1 cellular context compared by ENCODE assay signal in the genomic region with DNA sequence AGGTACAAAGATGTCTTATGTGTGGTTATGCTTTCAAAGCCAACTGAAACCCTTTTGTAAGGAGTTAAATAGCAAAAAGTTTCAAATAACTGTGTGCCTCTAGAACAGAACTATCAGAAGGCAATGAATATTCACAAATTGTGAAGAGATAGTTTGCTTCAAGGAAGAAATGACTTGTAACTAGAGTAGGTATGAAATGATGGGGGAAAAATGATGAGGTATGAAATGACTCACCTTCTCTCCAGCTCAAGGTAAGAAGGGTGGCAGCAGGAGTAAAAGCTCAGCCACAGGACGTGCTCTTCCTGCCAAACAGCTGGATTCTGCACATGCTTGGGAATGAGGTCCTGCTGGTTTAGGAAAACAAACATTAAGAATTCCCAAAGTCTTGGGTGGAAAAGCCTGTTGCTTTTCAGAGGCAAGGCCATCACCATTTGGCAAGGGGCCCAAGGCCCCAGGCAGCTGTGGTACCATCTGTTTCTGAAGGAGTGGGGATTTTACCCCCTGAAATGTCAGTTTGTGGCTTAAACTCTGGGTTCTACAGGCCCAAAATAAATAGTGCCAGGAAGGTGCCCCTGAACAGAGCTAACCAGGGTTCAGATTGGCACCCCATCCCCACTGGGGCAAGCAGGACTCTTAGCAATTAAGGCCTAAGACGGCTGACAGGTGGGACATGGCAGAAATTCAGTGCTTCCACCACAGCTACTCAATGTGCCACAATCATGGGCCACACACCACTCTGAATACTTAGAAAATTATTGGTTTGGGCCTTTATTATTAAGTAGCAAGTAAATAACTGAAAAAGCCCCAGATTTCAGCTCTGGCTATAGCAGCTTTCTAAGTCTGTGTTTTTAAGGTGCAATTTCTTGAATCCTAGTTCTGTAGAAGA.
TF ChIP-seq lines count a peak whose summit lies in the region.

No MANE protein-coding gene starts in this region.

TF ChIP-seq in HepG2, 621 proteins besides CTCF, POLR2A, EP300 and RAD21 (continued from another document and continues in another):
- TF ChIP-seq MBD4 (IDR thresholded peaks at IDR 0.05; ENCODE audit: borderline replicate concordance, low read length): no peak
- TF ChIP-seq RARA (CRISPR knock-in tag; IDR thresholded peaks at IDR 0.05): no peak
- TF ChIP-seq POGZ (CRISPR knock-in tag; IDR thresholded peaks at IDR 0.05): no peak
- no peak for TF ChIP-seq ZBTB1 (CRISPR knock-in tag; IDR thresholded peaks at IDR 0.05; ENCODE audit: borderline replicate concordance)
- TF ChIP-seq, protein P1, sequence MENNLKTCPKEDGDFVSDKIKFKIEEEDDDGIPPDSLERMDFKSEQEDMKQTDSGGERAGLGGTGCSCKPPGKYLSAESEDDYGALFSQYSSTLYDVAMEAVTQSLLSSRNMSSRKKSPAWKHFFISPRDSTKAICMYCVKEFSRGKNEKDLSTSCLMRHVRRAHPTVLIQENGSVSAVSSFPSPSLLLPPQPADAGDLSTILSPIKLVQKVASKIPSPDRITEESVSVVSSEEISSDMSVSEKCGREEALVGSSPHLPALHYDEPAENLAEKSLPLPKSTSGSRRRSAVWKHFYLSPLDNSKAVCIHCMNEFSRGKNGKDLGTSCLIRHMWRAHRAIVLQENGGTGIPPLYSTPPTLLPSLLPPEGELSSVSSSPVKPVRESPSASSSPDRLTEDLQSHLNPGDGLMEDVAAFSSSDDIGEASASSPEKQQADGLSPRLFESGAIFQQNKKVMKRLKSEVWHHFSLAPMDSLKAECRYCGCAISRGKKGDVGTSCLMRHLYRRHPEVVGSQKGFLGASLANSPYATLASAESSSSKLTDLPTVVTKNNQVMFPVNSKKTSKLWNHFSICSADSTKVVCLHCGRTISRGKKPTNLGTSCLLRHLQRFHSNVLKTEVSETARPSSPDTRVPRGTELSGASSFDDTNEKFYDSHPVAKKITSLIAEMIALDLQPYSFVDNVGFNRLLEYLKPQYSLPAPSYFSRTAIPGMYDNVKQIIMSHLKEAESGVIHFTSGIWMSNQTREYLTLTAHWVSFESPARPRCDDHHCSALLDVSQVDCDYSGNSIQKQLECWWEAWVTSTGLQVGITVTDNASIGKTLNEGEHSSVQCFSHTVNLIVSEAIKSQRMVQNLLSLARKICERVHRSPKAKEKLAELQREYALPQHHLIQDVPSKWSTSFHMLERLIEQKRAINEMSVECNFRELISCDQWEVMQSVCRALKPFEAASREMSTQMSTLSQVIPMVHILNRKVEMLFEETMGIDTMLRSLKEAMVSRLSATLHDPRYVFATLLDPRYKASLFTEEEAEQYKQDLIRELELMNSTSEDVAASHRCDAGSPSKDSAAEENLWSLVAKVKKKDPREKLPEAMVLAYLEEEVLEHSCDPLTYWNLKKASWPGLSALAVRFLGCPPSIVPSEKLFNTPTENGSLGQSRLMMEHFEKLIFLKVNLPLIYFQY (CRISPR knock-in tag; IDR thresholded peaks at IDR 0.05; ENCODE audit: borderline replicate concordance): 0 out of 2 replicates have a peak, but pooled peaks have one; percentile 23
- no peak for TF ChIP-seq ZNF33B (CRISPR knock-in tag; IDR thresholded peaks at IDR 0.05)
- TF ChIP-seq ZNF136 (CRISPR knock-in tag; IDR thresholded peaks at IDR 0.05; ENCODE audit: low read depth): no peak
- TF ChIP-seq, protein P2, sequence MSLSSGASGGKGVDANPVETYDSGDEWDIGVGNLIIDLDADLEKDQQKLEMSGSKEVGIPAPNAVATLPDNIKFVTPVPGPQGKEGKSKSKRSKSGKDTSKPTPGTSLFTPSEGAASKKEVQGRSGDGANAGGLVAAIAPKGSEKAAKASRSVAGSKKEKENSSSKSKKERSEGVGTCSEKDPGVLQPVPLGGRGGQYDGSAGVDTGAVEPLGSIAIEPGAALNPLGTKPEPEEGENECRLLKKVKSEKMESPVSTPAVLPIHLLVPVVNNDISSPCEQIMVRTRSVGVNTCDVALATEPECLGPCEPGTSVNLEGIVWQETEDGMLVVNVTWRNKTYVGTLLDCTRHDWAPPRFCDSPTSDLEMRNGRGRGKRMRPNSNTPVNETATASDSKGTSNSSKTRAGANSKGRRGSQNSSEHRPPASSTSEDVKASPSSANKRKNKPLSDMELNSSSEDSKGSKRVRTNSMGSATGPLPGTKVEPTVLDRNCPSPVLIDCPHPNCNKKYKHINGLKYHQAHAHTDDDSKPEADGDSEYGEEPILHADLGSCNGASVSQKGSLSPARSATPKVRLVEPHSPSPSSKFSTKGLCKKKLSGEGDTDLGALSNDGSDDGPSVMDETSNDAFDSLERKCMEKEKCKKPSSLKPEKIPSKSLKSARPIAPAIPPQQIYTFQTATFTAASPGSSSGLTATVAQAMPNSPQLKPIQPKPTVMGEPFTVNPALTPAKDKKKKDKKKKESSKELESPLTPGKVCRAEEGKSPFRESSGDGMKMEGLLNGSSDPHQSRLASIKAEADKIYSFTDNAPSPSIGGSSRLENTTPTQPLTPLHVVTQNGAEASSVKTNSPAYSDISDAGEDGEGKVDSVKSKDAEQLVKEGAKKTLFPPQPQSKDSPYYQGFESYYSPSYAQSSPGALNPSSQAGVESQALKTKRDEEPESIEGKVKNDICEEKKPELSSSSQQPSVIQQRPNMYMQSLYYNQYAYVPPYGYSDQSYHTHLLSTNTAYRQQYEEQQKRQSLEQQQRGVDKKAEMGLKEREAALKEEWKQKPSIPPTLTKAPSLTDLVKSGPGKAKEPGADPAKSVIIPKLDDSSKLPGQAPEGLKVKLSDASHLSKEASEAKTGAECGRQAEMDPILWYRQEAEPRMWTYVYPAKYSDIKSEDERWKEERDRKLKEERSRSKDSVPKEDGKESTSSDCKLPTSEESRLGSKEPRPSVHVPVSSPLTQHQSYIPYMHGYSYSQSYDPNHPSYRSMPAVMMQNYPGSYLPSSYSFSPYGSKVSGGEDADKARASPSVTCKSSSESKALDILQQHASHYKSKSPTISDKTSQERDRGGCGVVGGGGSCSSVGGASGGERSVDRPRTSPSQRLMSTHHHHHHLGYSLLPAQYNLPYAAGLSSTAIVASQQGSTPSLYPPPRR (CRISPR knock-in tag; IDR thresholded peaks at IDR 0.05; ENCODE audit: borderline replicate concordance): no peak
- TF ChIP-seq TEAD3 (CRISPR knock-in tag; optimal IDR thresholded peaks at IDR 0.05; ENCODE audit: borderline replicate concordance): peak; percentile 21
- TF ChIP-seq, protein P3, sequence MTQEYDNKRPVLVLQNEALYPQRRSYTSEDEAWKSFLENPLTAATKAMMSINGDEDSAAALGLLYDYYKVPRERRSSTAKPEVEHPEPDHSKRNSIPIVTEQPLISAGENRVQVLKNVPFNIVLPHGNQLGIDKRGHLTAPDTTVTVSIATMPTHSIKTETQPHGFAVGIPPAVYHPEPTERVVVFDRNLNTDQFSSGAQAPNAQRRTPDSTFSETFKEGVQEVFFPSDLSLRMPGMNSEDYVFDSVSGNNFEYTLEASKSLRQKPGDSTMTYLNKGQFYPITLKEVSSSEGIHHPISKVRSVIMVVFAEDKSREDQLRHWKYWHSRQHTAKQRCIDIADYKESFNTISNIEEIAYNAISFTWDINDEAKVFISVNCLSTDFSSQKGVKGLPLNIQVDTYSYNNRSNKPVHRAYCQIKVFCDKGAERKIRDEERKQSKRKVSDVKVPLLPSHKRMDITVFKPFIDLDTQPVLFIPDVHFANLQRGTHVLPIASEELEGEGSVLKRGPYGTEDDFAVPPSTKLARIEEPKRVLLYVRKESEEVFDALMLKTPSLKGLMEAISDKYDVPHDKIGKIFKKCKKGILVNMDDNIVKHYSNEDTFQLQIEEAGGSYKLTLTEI (CRISPR knock-in tag; conservative IDR thresholded peaks at IDR 0.05): no peak
- TF ChIP-seq, protein P4, sequence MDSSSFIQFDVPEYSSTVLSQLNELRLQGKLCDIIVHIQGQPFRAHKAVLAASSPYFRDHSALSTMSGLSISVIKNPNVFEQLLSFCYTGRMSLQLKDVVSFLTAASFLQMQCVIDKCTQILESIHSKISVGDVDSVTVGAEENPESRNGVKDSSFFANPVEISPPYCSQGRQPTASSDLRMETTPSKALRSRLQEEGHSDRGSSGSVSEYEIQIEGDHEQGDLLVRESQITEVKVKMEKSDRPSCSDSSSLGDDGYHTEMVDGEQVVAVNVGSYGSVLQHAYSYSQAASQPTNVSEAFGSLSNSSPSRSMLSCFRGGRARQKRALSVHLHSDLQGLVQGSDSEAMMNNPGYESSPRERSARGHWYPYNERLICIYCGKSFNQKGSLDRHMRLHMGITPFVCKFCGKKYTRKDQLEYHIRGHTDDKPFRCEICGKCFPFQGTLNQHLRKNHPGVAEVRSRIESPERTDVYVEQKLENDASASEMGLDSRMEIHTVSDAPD (CRISPR knock-in tag; IDR thresholded peaks at IDR 0.05): no peak
- TF ChIP-seq KLF16 (CRISPR knock-in tag; IDR thresholded peaks at IDR 0.05): no peak
- TF ChIP-seq, protein P5, sequence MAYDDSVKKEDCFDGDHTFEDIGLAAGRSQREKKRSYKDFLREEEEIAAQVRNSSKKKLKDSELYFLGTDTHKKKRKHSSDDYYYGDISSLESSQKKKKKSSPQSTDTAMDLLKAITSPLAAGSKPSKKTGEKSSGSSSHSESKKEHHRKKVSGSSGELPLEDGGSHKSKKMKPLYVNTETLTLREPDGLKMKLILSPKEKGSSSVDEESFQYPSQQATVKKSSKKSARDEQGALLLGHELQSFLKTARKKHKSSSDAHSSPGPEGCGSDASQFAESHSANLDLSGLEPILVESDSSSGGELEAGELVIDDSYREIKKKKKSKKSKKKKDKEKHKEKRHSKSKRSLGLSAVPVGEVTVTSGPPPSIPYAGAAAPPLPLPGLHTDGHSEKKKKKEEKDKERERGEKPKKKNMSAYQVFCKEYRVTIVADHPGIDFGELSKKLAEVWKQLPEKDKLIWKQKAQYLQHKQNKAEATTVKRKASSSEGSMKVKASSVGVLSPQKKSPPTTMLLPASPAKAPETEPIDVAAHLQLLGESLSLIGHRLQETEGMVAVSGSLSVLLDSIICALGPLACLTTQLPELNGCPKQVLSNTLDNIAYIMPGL (CRISPR knock-in tag; IDR thresholded peaks at IDR 0.05; ENCODE audit: borderline replicate concordance in 1 of 2, low read depth in 1 of 2): no peak
- peak; percentile 83 for TF ChIP-seq POLR2AphosphoS2 (IDR thresholded peaks at IDR 0.05; ENCODE audit: low read depth, low read length)
- no peak for TF ChIP-seq MED8 (CRISPR knock-in tag; IDR thresholded peaks at IDR 0.05; ENCODE audit: insufficient replicate concordance)
- TF ChIP-seq ZNF615 (CRISPR knock-in tag; IDR thresholded peaks at IDR 0.05; ENCODE audit: borderline replicate concordance): no peak
- no peak for TF ChIP-seq ZNF552 (CRISPR knock-in tag; IDR thresholded peaks at IDR 0.05; ENCODE audit: borderline replicate concordance)
- TF ChIP-seq SPEN (CRISPR knock-in tag; IDR thresholded peaks at IDR 0.05; ENCODE audit: low read depth): no peak
- peak; percentile 11 for TF ChIP-seq PRPF4 (IDR thresholded peaks at IDR 0.05; ENCODE audit: low read depth, low read length, poor library complexity, severe bottlenecking)
- TF ChIP-seq SMYD3 (CRISPR knock-in tag; IDR thresholded peaks at IDR 0.05): no peak
- TF ChIP-seq, protein P6, sequence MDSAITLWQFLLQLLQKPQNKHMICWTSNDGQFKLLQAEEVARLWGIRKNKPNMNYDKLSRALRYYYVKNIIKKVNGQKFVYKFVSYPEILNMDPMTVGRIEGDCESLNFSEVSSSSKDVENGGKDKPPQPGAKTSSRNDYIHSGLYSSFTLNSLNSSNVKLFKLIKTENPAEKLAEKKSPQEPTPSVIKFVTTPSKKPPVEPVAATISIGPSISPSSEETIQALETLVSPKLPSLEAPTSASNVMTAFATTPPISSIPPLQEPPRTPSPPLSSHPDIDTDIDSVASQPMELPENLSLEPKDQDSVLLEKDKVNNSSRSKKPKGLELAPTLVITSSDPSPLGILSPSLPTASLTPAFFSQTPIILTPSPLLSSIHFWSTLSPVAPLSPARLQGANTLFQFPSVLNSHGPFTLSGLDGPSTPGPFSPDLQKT (CRISPR knock-in tag; IDR thresholded peaks at IDR 0.05; ENCODE audit: borderline replicate concordance): 0 out of 2 replicates have a peak, but pooled peaks have one; percentile 33
- TF ChIP-seq, protein P7, sequence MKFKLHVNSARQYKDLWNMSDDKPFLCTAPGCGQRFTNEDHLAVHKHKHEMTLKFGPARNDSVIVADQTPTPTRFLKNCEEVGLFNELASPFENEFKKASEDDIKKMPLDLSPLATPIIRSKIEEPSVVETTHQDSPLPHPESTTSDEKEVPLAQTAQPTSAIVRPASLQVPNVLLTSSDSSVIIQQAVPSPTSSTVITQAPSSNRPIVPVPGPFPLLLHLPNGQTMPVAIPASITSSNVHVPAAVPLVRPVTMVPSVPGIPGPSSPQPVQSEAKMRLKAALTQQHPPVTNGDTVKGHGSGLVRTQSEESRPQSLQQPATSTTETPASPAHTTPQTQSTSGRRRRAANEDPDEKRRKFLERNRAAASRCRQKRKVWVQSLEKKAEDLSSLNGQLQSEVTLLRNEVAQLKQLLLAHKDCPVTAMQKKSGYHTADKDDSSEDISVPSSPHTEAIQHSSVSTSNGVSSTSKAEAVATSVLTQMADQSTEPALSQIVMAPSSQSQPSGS (CRISPR knock-in tag; IDR thresholded peaks at IDR 0.05): 0 out of 2 replicates have a peak, but pooled peaks have one; percentile 12
- TF ChIP-seq ZNF501 (CRISPR knock-in tag; IDR thresholded peaks at IDR 0.05): no peak
- TF ChIP-seq ZFP36L2 (CRISPR knock-in tag; IDR thresholded peaks at IDR 0.05): no peak
- TF ChIP-seq HNRNPK (IDR thresholded peaks at IDR 0.05; ENCODE audit: low read depth, low read length, poor library complexity, severe bottlenecking): peak; percentile 83
- TF ChIP-seq SCMH1 (CRISPR knock-in tag; IDR thresholded peaks at IDR 0.05; ENCODE audit: borderline replicate concordance): no peak
- no peak for TF ChIP-seq GABPA (IDR thresholded peaks at IDR 0.05; ENCODE audit: low read depth, low read length)
- no peak for TF ChIP-seq GABPA (CRISPR knock-in tag; IDR thresholded peaks at IDR 0.05; ENCODE audit: low read depth)
- peak; percentile 53 for TF ChIP-seq AGO2 (optimal IDR thresholded peaks at IDR 0.05; ENCODE audit: low read depth, low read length)
- TF ChIP-seq ARID2 (CRISPR knock-in tag; IDR thresholded peaks at IDR 0.05; ENCODE audit: borderline replicate concordance): 0 out of 2 replicates have a peak, but pooled peaks have one; percentile 71
- TF ChIP-seq FOXP1 (IDR thresholded peaks at IDR 0.05): no peak
- no peak for TF ChIP-seq FOXP1 (CRISPR knock-in tag; IDR thresholded peaks at IDR 0.05)
- 0 out of 2 replicates have a peak, but pooled peaks have one; percentile 32 for TF ChIP-seq ZFP62 (CRISPR knock-in tag; IDR thresholded peaks at IDR 0.05)
- TF ChIP-seq RBFOX2 (IDR thresholded peaks at IDR 0.05; ENCODE audit: low read depth, low read length): peak; percentile 67
- TF ChIP-seq ZNF713 (CRISPR knock-in tag; IDR thresholded peaks at IDR 0.05): no peak
- TF ChIP-seq MTF2 (CRISPR knock-in tag; IDR thresholded peaks at IDR 0.05; ENCODE audit: borderline replicate concordance): no peak
- TF ChIP-seq RBM22 (optimal IDR thresholded peaks at IDR 0.05; ENCODE audit: low read length): peak; percentile 80
- no peak for TF ChIP-seq SMAD9 (CRISPR knock-in tag; IDR thresholded peaks at IDR 0.05)
- no peak for TF ChIP-seq WIZ (CRISPR knock-in tag; IDR thresholded peaks at IDR 0.05)
- TF ChIP-seq, protein P8, sequence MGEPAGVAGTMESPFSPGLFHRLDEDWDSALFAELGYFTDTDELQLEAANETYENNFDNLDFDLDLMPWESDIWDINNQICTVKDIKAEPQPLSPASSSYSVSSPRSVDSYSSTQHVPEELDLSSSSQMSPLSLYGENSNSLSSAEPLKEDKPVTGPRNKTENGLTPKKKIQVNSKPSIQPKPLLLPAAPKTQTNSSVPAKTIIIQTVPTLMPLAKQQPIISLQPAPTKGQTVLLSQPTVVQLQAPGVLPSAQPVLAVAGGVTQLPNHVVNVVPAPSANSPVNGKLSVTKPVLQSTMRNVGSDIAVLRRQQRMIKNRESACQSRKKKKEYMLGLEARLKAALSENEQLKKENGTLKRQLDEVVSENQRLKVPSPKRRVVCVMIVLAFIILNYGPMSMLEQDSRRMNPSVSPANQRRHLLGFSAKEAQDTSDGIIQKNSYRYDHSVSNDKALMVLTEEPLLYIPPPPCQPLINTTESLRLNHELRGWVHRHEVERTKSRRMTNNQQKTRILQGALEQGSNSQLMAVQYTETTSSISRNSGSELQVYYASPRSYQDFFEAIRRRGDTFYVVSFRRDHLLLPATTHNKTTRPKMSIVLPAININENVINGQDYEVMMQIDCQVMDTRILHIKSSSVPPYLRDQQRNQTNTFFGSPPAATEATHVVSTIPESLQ (CRISPR knock-in tag; conservative IDR thresholded peaks at IDR 0.05): no peak
